ENCODE assay signal across 25 cellular contexts in the genomic region with DNA sequence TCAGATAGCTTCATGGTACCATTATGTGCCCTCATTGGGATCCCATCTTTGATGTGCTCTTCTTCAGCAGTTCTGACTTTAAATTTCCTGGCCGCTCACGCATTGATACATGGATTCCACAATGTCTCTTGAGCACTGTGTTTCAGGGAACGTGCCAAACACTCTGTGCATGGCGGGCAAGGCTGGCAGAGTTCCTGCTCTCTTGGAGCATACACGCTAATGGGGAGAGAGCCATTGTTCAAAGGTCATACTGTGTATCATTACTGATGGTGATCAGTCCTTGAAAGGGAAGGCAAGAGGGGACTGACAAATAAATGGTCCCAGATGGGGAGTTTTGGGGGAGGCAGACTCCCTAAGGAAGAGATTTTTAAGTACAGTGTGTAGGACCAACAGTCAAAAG. TPM values are rescaled to one million over a fixed set of nuclear protein-coding genes. Genes with fewer than 3 reads are reported as not detected.
"Had no signal": no experiment of that assay in that cellular context is flagged by ENCODE, and none has a peak within 500 bp of the region (broad histone marks: within the 10 kb centered on the region; RNA-seq: fewer than 3 reads in every experiment).

No MANE protein-coding gene starts in this region.

- H3K4me2 ChIP-seq: KMS-11, PC-9 had no signal

- H3K4me1 Mint-ChIP-seq: activated naive CD4-positive, alpha-beta T cell treated with anti-CD3 and anti-CD28 coated beads, Interleukin-2, amount 50 U/mL, for 24 hours had no signal

- ATAC-seq: activated T-cell treated with anti-CD3 and anti-CD28 coated beads, Interleukin-2, amount 50 U/mL, for 72 hours; body of pancreas had no signal

- H3K27ac Mint-ChIP-seq: activated naive CD4-positive, alpha-beta T cell treated with anti-CD3 and anti-CD28 coated beads, Interleukin-2, amount 50 U/mL, for 24 hours; activated T-cell treated with anti-CD3 and anti-CD28 coated beads, Interleukin-2, amount 50 U/mL, for 72 hours; activated T-helper 2 cell treated with anti-CD3 and anti-CD28 coated beads, Interferon-gamma antibody, Interleukin-2, Interleukin-4, amounts not matched to agents 10 μg/mL and 5 μg/mL and 100 μg/mL, durations not matched to agents 14 hours and 24 hours and 36 hours; T-helper 1 cell treated with Interleukin-12 subunit alpha and Interleukin-12 subunit beta and Interleukin-4 antibody, amounts not matched to agents 30 μg/mL and 1 μg/mL, for 36 hours had no signal

- H3K4me3 ChIP-seq: body of pancreas, cardiac muscle cell, MG63, PC-9 had no signal

- DNase-seq: activated CD4-positive, alpha-beta T cell treated with anti-CD3 and anti-CD28 coated beads for 48 hours; activated CD4-positive, alpha-beta T cell treated with anti-CD3 and anti-CD28 coated beads, Interleukin-2, amount 50 U/mL, for 4 hours; activated CD4-positive, CD25-positive, alpha-beta regulatory T cell treated with anti-CD3 and anti-CD28 coated beads, Interleukin-2, amount 50 U/mL, for 72 hours; activated CD8-positive, alpha-beta memory T cell treated with anti-CD3 and anti-CD28 coated beads, Interleukin-2, amount 50 U/mL, for 4 hours; activated naive CD4-positive, alpha-beta T cell; activated T-cell treated with anti-CD3 and anti-CD28 coated beads, Interleukin-2, amount 50 U/mL, for 72 hours; MG63; NCI-H1105 treated with DMSO at 0.1 percent for 48 hours; NCI-H1436 treated with DMSO at 0.1 percent for 48 hours; NCI-H187; NCI-H2081 treated with DMSO at 0.1 percent for 48 hours; NCI-H446; NCI-H524; PC-9; SHP77 treated with DMSO at 0.1 percent for 48 hours had no signal

- H2AFZ ChIP-seq: PC-9 had no signal

- H3K27ac ChIP-seq: body of pancreas, cardiac muscle cell, KMS-11, PC-9 had no signal

- H3K4me1 ChIP-seq: body of pancreas had no signal

- H3K27me3 ChIP-seq: body of pancreas, cardiac muscle cell, MG63 had no signal

- H3K9ac ChIP-seq: KMS-11 had no signal

- H3K4me3 Mint-ChIP-seq: activated naive CD4-positive, alpha-beta T cell treated with anti-CD3 and anti-CD28 coated beads, Interleukin-2, amount 50 U/mL, for 24 hours; activated T-cell treated with anti-CD3 and anti-CD28 coated beads, Interleukin-2, amount 50 U/mL, for 72 hours; T-helper 1 cell treated with Interleukin-12 subunit alpha and Interleukin-12 subunit beta and Interleukin-4 antibody, amounts not matched to agents 30 μg/mL and 1 μg/mL, for 36 hours; WTC11 had no signal

RNA-seq across cellular contexts. Expression of gene AMBP, which starts 52.3 kb away (rescaled TPM):
- total RNA-seq: activated CD8-positive, alpha-beta memory T cell treated with anti-CD3 and anti-CD28 coated beads for 36 hours; activated T-cell treated with anti-CD3 and anti-CD28 coated beads, Interleukin-2, amount 50 U/mL, for 72 hours; activated T-helper 2 cell treated with anti-CD3 and anti-CD28 coated beads, Interferon-gamma antibody, Interleukin-2, Interleukin-4, amounts not matched to agents 10 μg/mL and 5 μg/mL and 100 μg/mL, durations not matched to agents 14 hours and 24 hours and 36 hours; aorta; cardiac muscle cell; PC-9; SK-MEL-5 had no signal
